ENCODE assay signal across 1 cellular context in genomic region chr5:75469017-75469416, GRCh38.
TF ChIP-seq lines count a peak whose summit lies in the region.

No MANE protein-coding gene starts in this region.

TF ChIP-seq in K562, 482 proteins besides CTCF, POLR2A, EP300 and RAD21:
- TF ChIP-seq SP2 (IDR thresholded peaks at IDR 0.05; ENCODE audit: extremely low read depth, low read depth, low read length, poor library complexity, severe bottlenecking) (no peak), SMAD3 (CRISPR knock-in tag; conservative IDR thresholded peaks at IDR 0.05) (no peak), ATF1 (CRISPR knock-in tag; IDR thresholded peaks at IDR 0.05) (no peak), ATF1 (tag; IDR thresholded peaks at IDR 0.05) (no peak), HMBOX1 (IDR thresholded peaks at IDR 0.05) (no peak), E2F4 (CRISPR knock-in tag; IDR thresholded peaks at IDR 0.05; ENCODE audit: low read depth) (no peak), ZBTB5 (IDR thresholded peaks at IDR 0.05) (no peak), HDAC3 (IDR thresholded peaks at IDR 0.05; ENCODE audit: borderline replicate concordance, partially characterized antibody) (no peak), GABPB1 (CRISPR knock-in tag; IDR thresholded peaks at IDR 0.05) (no peak), THRAP3 (IDR thresholded peaks at IDR 0.05; ENCODE audit: borderline replicate concordance) (0 out of 2 replicates have a peak, but pooled peaks have one; percentile 51), YY1 (IDR thresholded peaks at IDR 0.05; ENCODE audit: borderline replicate concordance in 1 of 3, control insufficient read depth in 1 of 3, extremely low read depth in 1 of 3, insufficient read depth in 3 of 3, insufficient read length in 1 of 3, insufficient replicate concordance in 2 of 3, low read depth in 1 of 3, low read length in 2 of 3) (no peak), DIDO1 (tag; IDR thresholded peaks at IDR 0.05; ENCODE audit: low read depth) (no peak), SREBF1 (IDR thresholded peaks at IDR 0.05; ENCODE audit: borderline replicate concordance, low read depth, low read length) (no peak), ZNF217 (CRISPR knock-in tag; IDR thresholded peaks at IDR 0.05) (no peak), HLTF (IDR thresholded peaks at IDR 0.05) (peak; percentile 65; the same call in 1 of the 2 replicates), ZZZ3 (IDR thresholded peaks at IDR 0.05) (no peak), PURB (CRISPR knock-in tag; IDR thresholded peaks at IDR 0.05; ENCODE audit: low read depth) (no peak), SMAD1 (IDR thresholded peaks at IDR 0.05; ENCODE audit: low read depth, low read length, partially characterized antibody) (no peak), SRF (CRISPR knock-in tag; IDR thresholded peaks at IDR 0.05) (no peak), ZNF384 (IDR thresholded peaks at IDR 0.05; ENCODE audit: low read depth, low read length) (no peak), HMG20A (CRISPR knock-in tag; conservative IDR thresholded peaks at IDR 0.05) (no peak), CBX3 (IDR thresholded peaks at IDR 0.05; ENCODE audit: borderline replicate concordance in 1 of 2, low read length in 2 of 2) (peak in 1 of 2 experiments; percentile 62; a peak in 1 of 3 replicates), TRIM28 (IDR thresholded peaks at IDR 0.05) (peak; percentile 87; the same call in 1 of the 2 replicates), NKRF (IDR thresholded peaks at IDR 0.05; ENCODE audit: borderline replicate concordance) (no peak), VEZF1 (CRISPR knock-in tag; IDR thresholded peaks at IDR 0.05) (no peak), SNAPC5 (CRISPR knock-in tag; IDR thresholded peaks at IDR 0.05) (no peak), POLR3G (IDR thresholded peaks at IDR 0.05; ENCODE audit: extremely low read depth, insufficient read length, insufficient replicate concordance) (no peak), JUN (IDR thresholded peaks at IDR 0.05; ENCODE audit: borderline replicate concordance, low read depth, low read length) (no peak), JUN (CRISPR knock-in tag; IDR thresholded peaks at IDR 0.05; ENCODE audit: borderline replicate concordance) (no peak), ARHGAP35 (IDR thresholded peaks at IDR 0.05; ENCODE audit: partially characterized antibody) (no peak), SMARCA4 (IDR thresholded peaks at IDR 0.05) (no peak), HNRNPK (IDR thresholded peaks at IDR 0.05; ENCODE audit: low read depth, low read length, poor library complexity, severe bottlenecking) (no peak), NFIX (CRISPR knock-in tag; IDR thresholded peaks at IDR 0.05; ENCODE audit: low read depth) (no peak), ZNF280A (IDR thresholded peaks at IDR 0.05; ENCODE audit: low read depth, partially characterized antibody) (peak; percentile 81), TRIM24 (IDR thresholded peaks at IDR 0.05) (0 out of 4 replicates have a peak, but pooled peaks of 1 of the 2 experiments have one; percentile 28), LCOR (CRISPR knock-in tag; IDR thresholded peaks at IDR 0.05) (no peak), ZNF263 (CRISPR knock-in tag; IDR thresholded peaks at IDR 0.05; ENCODE audit: borderline replicate concordance) (no peak)
TF ChIP-seq in K562: peak in this region for 6.
